In genomic region chr17:49565948-49566491, GRCh38 we compare ENCODE assay signal across 9 cellular contexts. TPM values are rescaled to one million over a fixed set of nuclear protein-coding genes. Genes with fewer than 3 reads are reported as not detected.
A peak's percentile ranks its signal among the peaks of the same experiment; 100 is the strongest.
DNase-seq lines count a peak whose midpoint lies in the region; ATAC-seq, FAIRE-seq and TF ChIP-seq lines count a peak whose summit lies in the region.
"Had no signal": no experiment of that assay in that cellular context is flagged by ENCODE, and none has a peak within 500 bp of the region (broad histone marks: within the 10 kb centered on the region; RNA-seq: fewer than 3 reads in every experiment).

No MANE protein-coding gene starts in this region.

- no peaks in the 10 kb centered on the region for H3K27me3 ChIP-seq in Karpas-422 (ENCODE audit: low read length)

- no peaks in the 10 kb centered on the region for H3K79me2 ChIP-seq in Karpas-422 (ENCODE audit: low read length)

- H3K4me3 ChIP-seq in fibroblast of pulmonary artery (replicated peaks; ENCODE audit: low read depth, low read length) (no peak overlapping the region), Karpas-422 (ENCODE audit: low read length) (no peak overlapping the region)

- no peak overlapping the region for H3K4me2 ChIP-seq in Karpas-422 (ENCODE audit: low read depth, low read length, poor library complexity, severe bottlenecking)

- H3K4me1 ChIP-seq in Karpas-422 (ENCODE audit: low read length): peaks cover 13% of the 10 kb centered on the region

- DNase-seq in GM12891 (ENCODE audit: insufficient read length, low spot score) (no peak), NCI-H2227 (lab: John Stamatoyannopoulos, UW; ENCODE audit: unreplicated experiment) (peak; percentile 55), fibroblast of pulmonary artery (ENCODE audit: low read depth) (peak; percentile 69), renal cortical epithelial cell (ENCODE audit: low read depth) (peak; percentile 60), Karpas-422 (no peak)
- DNase-seq: T1000 had no signal

- TF ChIP-seq POLR2A in GM12891 (IDR thresholded peaks at IDR 0.05; ENCODE audit: low read depth, low read length): no peak

- no peak overlapping the region for H2AFZ ChIP-seq in Karpas-422 (ENCODE audit: low read length)

- ATAC-seq in HG03159 (IDR thresholded peaks at IDR 0.05; ENCODE audit: unreplicated experiment) (no peak), HG03095 (IDR thresholded peaks at IDR 0.05; ENCODE audit: unreplicated experiment) (no peak), HG02884 (IDR thresholded peaks at IDR 0.05; ENCODE audit: unreplicated experiment) (no peak)

- H3K9ac ChIP-seq in Karpas-422 (ENCODE audit: low read length): no peak overlapping the region

- H3K9me3 ChIP-seq in Karpas-422 (ENCODE audit: low read length): no peaks in the 10 kb centered on the region

- no peaks in the 10 kb centered on the region for H3K9me2 ChIP-seq in Karpas-422 (replicated peaks; ENCODE audit: insufficient read depth, low read length)

- no peaks in the 10 kb centered on the region for H3K36me3 ChIP-seq in Karpas-422 (ENCODE audit: insufficient read depth, low read length)

- no peaks in the 10 kb centered on the region for H4K20me1 ChIP-seq in Karpas-422 (ENCODE audit: insufficient read depth, low read depth, low read length)

- peak; percentile 61 for FAIRE-seq in GM12891 (lab: Jason Lieb, UNC)

- H3K27ac ChIP-seq in Karpas-422 (ENCODE audit: low read length): no peak overlapping the region

- TF ChIP-seq CTCF in fibroblast of pulmonary artery (IDR thresholded peaks at IDR 0.05; ENCODE audit: low read length, missing control alignments): no peak

TF ChIP-seq in GM12891, 5 proteins besides CTCF, POLR2A, EP300 and RAD21:
- TF ChIP-seq POU2F2 (IDR thresholded peaks at IDR 0.05; ENCODE audit: low read depth, low read length): no peak
- TF ChIP-seq PAX5 (IDR thresholded peaks at IDR 0.05; ENCODE audit: insufficient read depth, low read length, severe bottlenecking): no peak
- TF ChIP-seq SPI1 (IDR thresholded peaks at IDR 0.05; ENCODE audit: low read depth, low read length): peak; percentile 71

RNA-seq across cellular contexts. Expression of gene NXPH3, which starts 9.7 kb away (rescaled TPM):
- 0.95 TPM for polyA plus RNA-seq in GM12891 (2012; ENCODE audit: low read depth, missing spikeins)
- total RNA-seq in renal cortical epithelial cell: 0.10 TPM in 1 of 2 replicates, not detected in the other
- total RNA-seq in Karpas-422 (2014; rRNA removed; shearing (Covaris generic); ENCODE audit: low replicate concordance): not detected in 2 replicates

Comparison
In these comparisons a context has a peak if more than half of its experiments do, and no peak if none do; other contexts are left out.
1. DNase-seq: peak in NCI-H2227 (single experiment), fibroblast of pulmonary artery (single experiment) and renal cortical epithelial cell (single experiment); none in GM12891 (single experiment) and Karpas-422 (single experiment).